Comparison of ENCODE assay signal across 9 cellular contexts in the genomic region with DNA sequence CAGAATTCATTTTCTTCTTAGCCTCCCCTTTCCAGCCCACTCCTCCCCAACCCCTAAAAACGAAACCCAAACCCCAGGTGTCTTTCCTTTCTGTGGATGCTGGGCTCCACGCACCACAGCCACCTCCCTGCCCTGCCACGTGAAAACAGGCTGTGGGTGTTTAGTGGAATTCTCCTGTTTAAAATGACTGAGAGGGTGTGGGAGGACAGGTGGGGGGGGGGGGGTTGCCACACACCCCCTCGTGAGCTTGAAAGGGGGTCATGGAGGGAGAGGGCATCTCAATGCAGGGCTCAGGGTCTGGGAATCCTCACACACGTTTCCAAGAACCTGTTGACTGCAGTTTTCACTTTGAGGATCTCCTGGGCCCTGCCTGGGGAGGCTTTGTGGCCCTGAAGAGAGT.
DNase-seq lines count a peak whose midpoint lies in the region; ATAC-seq, FAIRE-seq and TF ChIP-seq lines count a peak whose summit lies in the region.
"Had no signal": no experiment of that assay in that cellular context is flagged by ENCODE, and none has a peak within 500 bp of the region (broad histone marks: within the 10 kb centered on the region; RNA-seq: fewer than 3 reads in every experiment).

No MANE protein-coding gene starts in this region.

- H3K27ac Mint-ChIP-seq in natural killer cell treated with Interleukin-12 subunit alpha and Interleukin-12 subunit beta and Interleukin-15 and Interleukin-18, amount 100 ng/mL, for 72 hours: peak overlapping the region; percentile 84 to 97
- H3K27ac Mint-ChIP-seq in natural killer cell: no peak overlapping the region
- H3K27ac Mint-ChIP-seq in T-helper 17 cell: peak overlapping the region; percentile 99

- peaks cover 0 to 3% of the 10 kb centered on the region in 2 donors for H3K27me3 Mint-ChIP-seq in natural killer cell treated with Interleukin-12 subunit alpha and Interleukin-12 subunit beta and Interleukin-15 and Interleukin-18, amount 100 ng/mL, for 72 hours
- H3K27me3 Mint-ChIP-seq in natural killer cell (ENCODE audit: low read depth in 2 of 2) (peaks cover 23 to 46% of the 10 kb centered on the region in 2 donors), T-helper 17 cell (no peaks in the 10 kb centered on the region)

- no peak for TF ChIP-seq CTCF in natural killer cell (IDR thresholded peaks at IDR 0.05)
- no peak for TF ChIP-seq CTCF in esophagus muscularis mucosa (IDR thresholded peaks at IDR 0.05)

- H3K36me3 Mint-ChIP-seq in natural killer cell treated with Interleukin-12 subunit alpha and Interleukin-12 subunit beta and Interleukin-15 and Interleukin-18, amount 100 ng/mL, for 72 hours: no peaks in the 10 kb centered on the region
- H3K36me3 Mint-ChIP-seq in natural killer cell (no peaks in the 10 kb centered on the region), T-helper 17 cell (ENCODE audit: low read depth) (no peaks in the 10 kb centered on the region)

- no peak overlapping the region for H3K27ac ChIP-seq in esophagus muscularis mucosa (replicated peaks in 1 of 4)
- H3K27ac ChIP-seq: ascending aorta had no signal

- FAIRE-seq in urothelium cell line (lab: Jason Lieb, UNC): peak; percentile 50

- H3K9me3 ChIP-seq in T-helper 17 cell (ENCODE audit: control insufficient read depth, low read length, poor library complexity, severe bottlenecking): no peaks in the 10 kb centered on the region
- no peaks in the 10 kb centered on the region for H3K9me3 ChIP-seq in esophagus muscularis mucosa
- H3K9me3 ChIP-seq: ascending aorta had no signal

- intact Hi-C loops in natural killer cell (cut with micrococcal nuclease) (loop anchor here (10.0 kb wide), 1 partner anchor 701 kb away; no protein-coding TSS in a partner anchor), esophagus muscularis mucosa (cut with DNase I) (no loop called here)

- 76% methylated on average over 5 of the region's 5 CpGs for WGBS in esophagus muscularis mucosa

- H3K9me3 Mint-ChIP-seq in natural killer cell treated with Interleukin-12 subunit alpha and Interleukin-12 subunit beta and Interleukin-15 and Interleukin-18, amount 100 ng/mL, for 72 hours: no peaks in the 10 kb centered on the region
- H3K9me3 Mint-ChIP-seq in natural killer cell: no peaks in the 10 kb centered on the region

- no peak for ATAC-seq in natural killer cell treated with Interleukin-12 subunit alpha and Interleukin-12 subunit beta and Interleukin-15 and Interleukin-18, amount 100 ng/mL, for 72 hours
- no peak for ATAC-seq in natural killer cell
- no peak for ATAC-seq in T-helper 17 cell
- ATAC-seq in HG02571 (IDR thresholded peaks at IDR 0.05; ENCODE audit: unreplicated experiment): no peak
- no peak for ATAC-seq in HG03565 (IDR thresholded peaks at IDR 0.05; ENCODE audit: unreplicated experiment)

- peaks cover 66 to 67% of the 10 kb centered on the region in 2 donors for H3K4me1 Mint-ChIP-seq in natural killer cell treated with Interleukin-12 subunit alpha and Interleukin-12 subunit beta and Interleukin-15 and Interleukin-18, amount 100 ng/mL, for 72 hours (ENCODE audit: low read depth in 2 of 2)
- H3K4me1 Mint-ChIP-seq in natural killer cell (peaks cover 48 to 50% of the 10 kb centered on the region in 2 donors), T-helper 17 cell (peaks cover 57% of the 10 kb centered on the region)

- DNase-seq in natural killer cell treated with Interleukin-12 subunit alpha and Interleukin-12 subunit beta and Interleukin-15 and Interleukin-18, amount 100 ng/mL, for 72 hours (ENCODE audit: low spot score): no peak
- DNase-seq in natural killer cell (no peak), T-helper 17 cell (no peak), esophagus muscularis mucosa (ENCODE audit: extremely low spot score) (peak; percentile 26), urothelium cell line (ENCODE audit: low spot score) (no peak), NCI-H345 (lab: John Stamatoyannopoulos, UW) (no peak)

- TF ChIP-seq EP300 in esophagus muscularis mucosa (IDR thresholded peaks at IDR 0.05): no peak

- H3K27me3 ChIP-seq in esophagus muscularis mucosa: no peaks in the 10 kb centered on the region
- H3K27me3 ChIP-seq: ascending aorta had no signal

- peak overlapping the region; percentile 88 for H3K4me3 Mint-ChIP-seq in natural killer cell treated with Interleukin-12 subunit alpha and Interleukin-12 subunit beta and Interleukin-15 and Interleukin-18, amount 100 ng/mL, for 72 hours
- H3K4me3 Mint-ChIP-seq in natural killer cell (no peak overlapping the region), T-helper 17 cell (peak overlapping the region; percentile 94)

- H3K36me3 ChIP-seq in esophagus muscularis mucosa: peaks cover 0 to 2% (median under 1%) of the 10 kb centered on the region in 4 donors

- TF ChIP-seq POLR2A in esophagus muscularis mucosa (IDR thresholded peaks at IDR 0.05; ENCODE audit: low read depth): no peak

- peaks cover 40 to 58% (median 46%) of the 10 kb centered on the region in 4 donors for H3K4me1 ChIP-seq in esophagus muscularis mucosa

- no peak overlapping the region for H3K4me3 ChIP-seq in esophagus muscularis mucosa
- H3K4me3 ChIP-seq: ascending aorta had no signal

Comparison
In these comparisons a context has a peak if more than half of its experiments do, and no peak if none do; other contexts are left out.
1. H3K27ac Mint-ChIP-seq: peak in natural killer cell treated with Interleukin-12 subunit alpha and Interleukin-12 subunit beta and Interleukin-15 and Interleukin-18, amount 100 ng/mL, for 72 hours (2 of 2) and T-helper 17 cell (single experiment); none in natural killer cell (0 of 2).